ENCODE assay signal across 8 cellular contexts in the genomic region with DNA sequence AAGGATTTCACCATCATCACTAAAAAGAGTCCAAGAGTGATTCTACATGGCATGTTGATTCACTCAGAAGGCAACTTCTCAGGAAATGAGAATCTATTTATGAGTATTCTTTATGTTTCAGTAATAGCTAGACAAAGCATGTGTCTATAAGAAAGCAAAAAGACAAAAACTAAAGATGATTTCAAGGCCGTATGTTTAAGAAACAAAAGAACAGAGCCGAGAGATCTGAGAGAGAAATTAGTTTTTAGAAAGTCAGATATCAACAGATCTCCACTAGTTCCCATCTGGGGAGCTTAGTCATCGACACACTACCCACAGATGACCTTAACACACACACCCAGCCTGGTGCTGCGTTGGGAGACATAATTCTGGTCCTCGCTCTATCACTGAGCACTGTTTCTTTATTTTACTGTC. TPM values are rescaled to one million over a fixed set of nuclear protein-coding genes. Genes with fewer than 3 reads are reported as not detected.
DNase-seq lines count a peak whose midpoint lies in the region; ATAC-seq and TF ChIP-seq lines count a peak whose summit lies in the region.

No MANE protein-coding gene starts in this region.

- CTCF ChIA-PET in IMR-90 (lab: Yijun Ruan, JAX): no interaction called here

- ATAC-seq in left ventricle myocardium superior: peak; percentile 72
- peak; percentile 89 for ATAC-seq in IMR-90 (ENCODE audit: low read depth)
- ATAC-seq in upper lobe of right lung: peak; percentile 89

- no peak overlapping the region for H2BK20ac ChIP-seq in IMR-90 (ENCODE audit: low read depth, low read length)

- H3K4ac ChIP-seq in IMR-90 (ENCODE audit: low read depth, low read length): no peak overlapping the region

- H4K91ac ChIP-seq in IMR-90 (ENCODE audit: insufficient read depth, low read depth, low read length): no peak overlapping the region

- H3K79me1 ChIP-seq in IMR-90 (ENCODE audit: low read depth in 1 of 2, low read length in 2 of 2): peaks cover 46 to 64% of the 10 kb centered on the region in 2 experiments

- no peak overlapping the region for H2AK5ac ChIP-seq in IMR-90 (ENCODE audit: low read depth, low read length)

- H3K27ac ChIP-seq in right atrium auricular region (no peak overlapping the region), IMR-90 (ENCODE audit: insufficient read depth, low read length) (no peak overlapping the region), brain microvascular endothelial cell (no peak overlapping the region), upper lobe of right lung (no peak overlapping the region), tibial artery (no peak overlapping the region)

- H3K4me1 ChIP-seq in right atrium auricular region (peaks cover 0 to 19% of the 10 kb centered on the region in 2 donors), IMR-90 (ENCODE audit: control insufficient read depth, insufficient read depth, low read length) (peaks cover 7% of the 10 kb centered on the region), upper lobe of right lung (peaks cover 22% of the 10 kb centered on the region), tibial artery (peaks cover 0 to 43% (median 14%) of the 10 kb centered on the region in 4 donors)

- H3K9me3 ChIP-seq in right atrium auricular region (no peaks in the 10 kb centered on the region), IMR-90 (ENCODE audit: control insufficient read depth, insufficient read depth, low read length) (no peaks in the 10 kb centered on the region), upper lobe of right lung (no peaks in the 10 kb centered on the region), tibial artery (no peaks in the 10 kb centered on the region)

- TF ChIP-seq CTCF in right atrium auricular region (IDR thresholded peaks at IDR 0.05) (no peak), IMR-90 (conservative IDR thresholded peaks at IDR 0.05; ENCODE audit: low read depth, low read length) (no peak), brain microvascular endothelial cell (IDR thresholded peaks at IDR 0.05; ENCODE audit: low read depth, low read length, missing control alignments) (no peak), upper lobe of right lung (IDR thresholded peaks at IDR 0.05) (no peak), tibial artery (IDR thresholded peaks at IDR 0.05) (no peak)

- H3K23ac ChIP-seq in IMR-90 (ENCODE audit: low read depth, low read length): no peak overlapping the region

- H2BK120ac ChIP-seq in IMR-90 (ENCODE audit: low read depth, low read length): no peak overlapping the region

- H3K36me3 ChIP-seq in right atrium auricular region (no peaks in the 10 kb centered on the region), IMR-90 (ENCODE audit: control insufficient read depth, insufficient read depth, low read length) (no peaks in the 10 kb centered on the region), brain microvascular endothelial cell (replicated peaks) (no peaks in the 10 kb centered on the region), upper lobe of right lung (no peaks in the 10 kb centered on the region), tibial artery (no peaks in the 10 kb centered on the region)

- H4K20me1 ChIP-seq in IMR-90 (ENCODE audit: insufficient read depth, low read length): peaks cover 24% of the 10 kb centered on the region

- H3K9ac ChIP-seq in IMR-90 (ENCODE audit: low read depth, low read length): no peak overlapping the region

- no peak overlapping the region for H3K56ac ChIP-seq in IMR-90 (ENCODE audit: extremely low read depth, insufficient read depth, low read length)

- no peak overlapping the region for H3K4me3 ChIP-seq in right atrium auricular region
- H3K4me3 ChIP-seq in IMR-90 (ENCODE audit: insufficient read depth, low read depth, low read length): no peak overlapping the region
- H3K4me3 ChIP-seq in brain microvascular endothelial cell (ENCODE audit: low read depth, low read length): no peak overlapping the region
- H3K4me3 ChIP-seq in upper lobe of right lung: no peak overlapping the region
- H3K4me3 ChIP-seq in tibial artery: no peak overlapping the region

- WGBS in IMR-90 (ENCODE audit: extremely low coverage in 2 of 2, insufficient read length in 1 of 2), 2 experiments: no CpG with 5 or more reads among the region's 5 CpGs

- H4K5ac ChIP-seq in IMR-90 (ENCODE audit: low read depth, low read length): no peak overlapping the region

- H3K18ac ChIP-seq in IMR-90 (ENCODE audit: low read depth, low read length): no peak overlapping the region

- no peak overlapping the region for H3K14ac ChIP-seq in IMR-90 (replicated peaks; ENCODE audit: low read depth, low read length)

- BruUV-seq in IMR-90 (replicated peaks; lab: Mats Ljungman, UMichigan): no TSS peak

- no peak overlapping the region for H2AFZ ChIP-seq in IMR-90 (replicated peaks; ENCODE audit: low read length, poor library complexity)

- POLR2A ChIA-PET in IMR-90 (lab: Charles Lee; ENCODE audit: unreplicated experiment): no interaction called here

- no peak for TF ChIP-seq RAD21 in IMR-90 (IDR thresholded peaks at IDR 0.05; ENCODE audit: low read length)

- no peak overlapping the region for H4K8ac ChIP-seq in IMR-90 (ENCODE audit: low read depth in 2 of 2, low read length in 2 of 2)

- H2BK5ac ChIP-seq in IMR-90 (ENCODE audit: low read depth, low read length, poor library complexity, severe bottlenecking): no peak overlapping the region

- H3K9me1 ChIP-seq in IMR-90 (ENCODE audit: insufficient read depth, low read length): peaks cover 3% of the 10 kb centered on the region; the same call in 1 of the 2 replicates

- dilution Hi-C loops in IMR-90 (cut with HindIII; ENCODE audit: low sequenced_read_pairs, unreplicated experiment): no loop called here

- no peak for TF ChIP-seq POLR2A in IMR-90 (IDR thresholded peaks at IDR 0.05; ENCODE audit: low read depth, low read length)

- no peak overlapping the region for H2AK9ac ChIP-seq in IMR-90 (replicated peaks; ENCODE audit: low read depth, low read length, poor library complexity)

- intact Hi-C loops in left ventricle myocardium superior (cut with micrococcal nuclease): no loop called here
- intact Hi-C loops in IMR-90 (cut with micrococcal nuclease): no loop called here
- intact Hi-C loops in upper lobe of right lung (cut with DNase I): no loop called here
- intact Hi-C loops in tibial artery (cut with DNase I; ENCODE audit: low total_unique reads): no loop called here

- no peak overlapping the region; the same call in 1 of the 2 replicates for H3K4me2 ChIP-seq in IMR-90 (ENCODE audit: low read depth, low read length)

- in situ Hi-C loops in IMR-90 (cut with MboI; ENCODE audit: low sequenced_read_pairs) (loop anchor here (10.0 kb wide), 1 partner anchor 379 kb away; a partner anchor contains a TSS), brain microvascular endothelial cell (cut with HindIII; ENCODE audit: low pct_ligation_motif_present, low sequenced_read_pairs) (no loop called here)

- DNase-seq in left ventricle myocardium superior (no peak), right atrium auricular region (ENCODE audit: low spot score) (no peak), IMR-90 (peak; percentile 84), brain microvascular endothelial cell (peak; percentile 77), upper lobe of right lung (no peak), COLO829 (ENCODE audit: low spot score) (no peak), NCI-H526 treated with DMSO at 0.1 percent for 48 hours (lab: John Stamatoyannopoulos, UW) (no peak), tibial artery (no peak)

- H2BK15ac ChIP-seq in IMR-90 (ENCODE audit: low read depth, low read length): no peak overlapping the region

- H3K27me3 ChIP-seq in right atrium auricular region (no peaks in the 10 kb centered on the region), IMR-90 (ENCODE audit: control insufficient read depth, insufficient read depth, low read length) (no peaks in the 10 kb centered on the region), brain microvascular endothelial cell (replicated peaks) (no peaks in the 10 kb centered on the region), upper lobe of right lung (no peaks in the 10 kb centered on the region), tibial artery (no peaks in the 10 kb centered on the region)

TF ChIP-seq in IMR-90, 13 proteins besides CTCF, POLR2A, EP300 and RAD21:
- TF ChIP-seq CEBPB (IDR thresholded peaks at IDR 0.05; ENCODE audit: low read depth, low read length): no peak
- TF ChIP-seq FOS (IDR thresholded peaks at IDR 0.05; ENCODE audit: low read depth, low read length): peak; percentile 34; the same call in 1 of the 2 replicates

RNA-seq across cellular contexts. Expression of a gene that starts 21.0 kb away (rescaled TPM):
- total RNA-seq in left ventricle myocardium superior: 12.1 TPM
- total RNA-seq in right atrium auricular region: 10 to 100 TPM; 12.1 to 18.3 TPM
- total RNA-seq in IMR-90 (2012; rRNA removed): 18.1 and 21.9 TPM in 2 replicates
- polyA plus RNA-seq in IMR-90 (2012; rRNA removed): 8.8 and 9.8 TPM in 2 replicates
- 2.7 and 3.9 TPM in 2 replicates for polyA plus RNA-seq in IMR-90 (2012; cell fraction: cytosol; rRNA removed)
- 1.3 and 7.1 TPM in 2 replicates for polyA plus RNA-seq in IMR-90 (2012; cell fraction: nucleus; rRNA removed; ENCODE audit: low replicate concordance)
- total RNA-seq in upper lobe of right lung: 61.2 TPM

Comparison
In these comparisons a context has a peak if more than half of its experiments do, and no peak if none do; other contexts are left out.
1. DNase-seq: peak in IMR-90 (single experiment) and brain microvascular endothelial cell (single experiment); none in left ventricle myocardium superior (single experiment), right atrium auricular region (single experiment), upper lobe of right lung (single experiment), COLO829 (single experiment), NCI-H526 treated with DMSO at 0.1 percent for 48 hours (single experiment) and tibial artery (0 of 2).
2. Peak in every context shown above with its lines, with median percentiles within 50 percentile points of each other: ATAC-seq.